ENCODE assay signal across 13 cellular contexts in the genomic region with DNA sequence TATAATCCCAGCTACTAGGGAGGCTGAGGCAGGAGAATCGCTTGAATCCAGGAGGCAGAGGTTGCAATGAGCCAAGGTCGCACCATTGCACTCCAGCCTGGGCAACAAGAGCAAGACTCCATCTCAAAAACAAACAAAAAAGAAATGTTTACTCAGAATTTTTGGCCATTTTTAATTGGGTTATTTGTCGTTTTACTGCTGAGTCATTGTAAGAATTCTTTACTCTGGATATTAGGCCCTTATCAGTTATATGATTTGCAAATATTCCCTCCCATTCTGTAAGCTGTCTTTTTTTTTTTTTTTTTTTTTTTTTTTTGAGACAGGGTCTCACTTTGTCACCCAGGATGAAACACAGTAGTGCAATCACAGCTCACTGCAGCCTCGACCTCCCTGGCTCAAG. TPM values are rescaled to one million over a fixed set of nuclear protein-coding genes. Genes with fewer than 3 reads are reported as not detected.
A peak's percentile ranks its signal among the peaks of the same experiment; 100 is the strongest.
DNase-seq lines count a peak whose midpoint lies in the region; ATAC-seq, FAIRE-seq and TF ChIP-seq lines count a peak whose summit lies in the region.
"Not testable (repeated sequence)": the region's sequence is repeated elsewhere in the genome, so short reads cannot be mapped to it uniquely, and the experiment has no call there.
"Had no signal": no experiment of that assay in that cellular context is flagged by ENCODE, and none has a peak within 500 bp of the region (broad histone marks: within the 10 kb centered on the region; RNA-seq: fewer than 3 reads in every experiment).

No MANE protein-coding gene starts in this region.

- not testable (repeated sequence) for H3K9me1 ChIP-seq in K562 (ENCODE audit: control insufficient read depth, insufficient read depth, low read length)

- not testable (repeated sequence) for H3K79me2 ChIP-seq in K562 (ENCODE audit: control insufficient read depth, insufficient read depth, low read length); HepG2 (ENCODE audit: insufficient read depth, low read length)

- not testable (repeated sequence) for H3K4me3 ChIP-seq in A549; K562; HepG2 (replicated peaks in 1 of 3; ENCODE audit: insufficient read depth in 1 of 3, low read depth in 2 of 3, low read length in 3 of 3)

- BruUV-seq in K562 (replicated peaks; lab: Mats Ljungman, UMichigan); HepG2 (replicated peaks; lab: Mats Ljungman, UMichigan): not testable (repeated sequence)

- peak overlapping the region; percentile 26 for H3K27ac Mint-ChIP-seq in activated T-cell treated with anti-CD3 and anti-CD28 coated beads, Interleukin-2, amount 50 U/mL, for 24 hours

- 68% methylated on average over 4 of the region's 4 CpGs for WGBS in A549 (ENCODE audit: missing lambda C conversion rate)
- WGBS in K562 (ENCODE audit: insufficient coverage, low coverage, missing lambda C conversion rate): 78% methylated on average over 4 of the region's 4 CpGs
- WGBS in HepG2 (ENCODE audit: low lambda C conversion rate): 87% methylated on average over 4 of the region's 4 CpGs

- H3K4me1 ChIP-seq in A549; K562 (replicated peaks in 1 of 2; ENCODE audit: control insufficient read depth in 2 of 2, insufficient read depth in 2 of 2, low read length in 2 of 2); HepG2 (ENCODE audit: insufficient read depth, low read length): not testable (repeated sequence)

- not testable (repeated sequence) for H4K20me1 ChIP-seq in K562 (replicated peaks; ENCODE audit: control insufficient read depth, insufficient read depth, low read length); HepG2 (ENCODE audit: insufficient read depth, low read length)

- H3K36me3 ChIP-seq in K562 (ENCODE audit: control insufficient read depth, insufficient read depth, low read length) (peaks cover 31% of the 10 kb centered on the region), HepG2 (replicated peaks in 1 of 2; ENCODE audit: control insufficient read depth in 1 of 2, insufficient read depth in 2 of 2, low read length in 2 of 2) (peaks cover 0 to 20% of the 10 kb centered on the region in 2 experiments; a peak in 3 of 5 replicates)

- H3K9me3 ChIP-seq in A549: peaks cover 15% of the 10 kb centered on the region
- not testable (repeated sequence) for H3K9me3 ChIP-seq in K562 (replicated peaks; ENCODE audit: control insufficient read depth, insufficient read depth, low read depth, low read length); HepG2 (ENCODE audit: low read length)

- DNase-seq in A549 (ENCODE audit: low read depth in 1 of 2, low spot score in 1 of 2); activated T-cell treated with anti-CD3 and anti-CD28 coated beads, Interleukin-2, amount 50 U/mL, for 24 hours; K562 (ENCODE audit: extremely low read depth in 1 of 4, low spot score in 3 of 4); HepG2 (ENCODE audit: low spot score): not testable (repeated sequence)

- in situ Hi-C loops in K562 (cut with MboI); HepG2 (cut with HindIII; ENCODE audit: extremely low pct_ligation_motif_present, low pct_unique_long_range_greater_than_20kb): not testable (repeated sequence)

- H3K9me3 Mint-ChIP-seq in activated T-cell treated with anti-CD3 and anti-CD28 coated beads, Interleukin-2, amount 50 U/mL, for 24 hours: not testable (repeated sequence)

- CTCF ChIA-PET in A549 (lab: Yijun Ruan, JAX): interaction anchor here (2.8 kb wide), 1 partner anchor 67 kb away, joined by 9 read pairs; no protein-coding TSS in a partner anchor
- CTCF ChIA-PET in K562 (lab: Yijun Ruan, JAX; ENCODE audit: low intra/inter-chr PET ratio); HepG2 (lab: Yijun Ruan, JAX; ENCODE audit: low intra/inter-chr PET ratio, low total read pairs): not testable (repeated sequence)

- H3K27me3 ChIP-seq in K562 (ENCODE audit: control insufficient read depth in 2 of 2, insufficient read depth in 2 of 2, low read length in 2 of 2); HepG2 (ENCODE audit: control insufficient read depth in 1 of 2, insufficient read depth in 2 of 2, low read length in 2 of 2): not testable (repeated sequence)

- not testable (repeated sequence) for TF ChIP-seq CTCF in A549 (IDR thresholded peaks at IDR 0.05); K562 (IDR thresholded peaks at IDR 0.05 in 2 of 3, conservative IDR thresholded peaks at IDR 0.05 in 1 of 3; ENCODE audit: insufficient read depth in 2 of 3, low read depth in 1 of 3, low read length in 3 of 3); HepG2 (CRISPR knock-in tag; IDR thresholded peaks at IDR 0.05)

- TF ChIP-seq RAD21 in A549 (conservative IDR thresholded peaks at IDR 0.05 in 1 of 2, IDR thresholded peaks at IDR 0.05 in 1 of 2); K562 (CRISPR knock-in tag; conservative IDR thresholded peaks at IDR 0.05 in 1 of 2, IDR thresholded peaks at IDR 0.05 in 1 of 2); HepG2 (CRISPR knock-in tag; IDR thresholded peaks at IDR 0.05): not testable (repeated sequence)

- not testable (repeated sequence) for ATAC-seq in A549, K562, HepG2

- H3K9ac ChIP-seq in K562 (ENCODE audit: insufficient read depth in 1 of 2, low read depth in 2 of 2, low read length in 2 of 2); HepG2 (ENCODE audit: insufficient read depth, low read depth, low read length): not testable (repeated sequence)

- H3K27me3 Mint-ChIP-seq in activated T-cell treated with anti-CD3 and anti-CD28 coated beads, Interleukin-2, amount 50 U/mL, for 24 hours: not testable (repeated sequence)

- TF ChIP-seq EP300 in A549 (IDR thresholded peaks at IDR 0.05); K562 (IDR thresholded peaks at IDR 0.05; ENCODE audit: low read length); HepG2 (IDR thresholded peaks at IDR 0.05; ENCODE audit: low read depth in 2 of 2, low read length in 2 of 2); HepG2 (CRISPR knock-in tag; IDR thresholded peaks at IDR 0.05; ENCODE audit: borderline replicate concordance): not testable (repeated sequence)

- H2AFZ ChIP-seq in K562 (ENCODE audit: low read depth, low read length); HepG2 (ENCODE audit: low read length): not testable (repeated sequence)

- POLR2A ChIA-PET in A549 (lab: Yijun Ruan, JAX): not testable (repeated sequence)
- POLR2A ChIA-PET in K562 (lab: Yijun Ruan, JAX): interaction anchor here (2.2 kb wide), 1 partner anchor 16 kb away, joined by 8 read pairs; no protein-coding TSS in a partner anchor
- POLR2A ChIA-PET in HepG2 (lab: Yijun Ruan, JAX): interaction anchor here (1.0 kb wide), 1 partner anchor 10 kb away, joined by 4 read pairs; no protein-coding TSS in a partner anchor

- H3K4me3 Mint-ChIP-seq in activated T-cell treated with anti-CD3 and anti-CD28 coated beads, Interleukin-2, amount 50 U/mL, for 24 hours: not testable (repeated sequence)

- not testable (repeated sequence) for TF ChIP-seq POLR2A in A549 (IDR thresholded peaks at IDR 0.05; ENCODE audit: low read length); K562 (conservative IDR thresholded peaks at IDR 0.05); HepG2 (IDR thresholded peaks at IDR 0.05; ENCODE audit: insufficient read depth in 1 of 2, low read depth in 2 of 2, low read length in 2 of 2)

- intact Hi-C loops in K562 (cut with micrococcal nuclease); HepG2 (cut with micrococcal nuclease; ENCODE audit: unreplicated experiment): not testable (repeated sequence)

- peaks cover 65% of the 10 kb centered on the region for H3K36me3 Mint-ChIP-seq in activated T-cell treated with anti-CD3 and anti-CD28 coated beads, Interleukin-2, amount 50 U/mL, for 24 hours (ENCODE audit: low read depth)

- H3K4me2 ChIP-seq in A549; K562 (ENCODE audit: insufficient read depth, low read length); HepG2 (ENCODE audit: low read depth, low read length): not testable (repeated sequence)

- not testable (repeated sequence) for H3K27ac ChIP-seq in A549; K562 (ENCODE audit: extremely low read depth, low read depth, low read length); HepG2 (ENCODE audit: extremely low read length, insufficient read depth, low read length)

- FAIRE-seq in A549 (lab: Jason Lieb, UNC); K562 (lab: Jason Lieb, UNC); HepG2 (lab: Jason Lieb, UNC): not testable (repeated sequence)

- not testable (repeated sequence) for H3K4me1 Mint-ChIP-seq in activated T-cell treated with anti-CD3 and anti-CD28 coated beads, Interleukin-2, amount 50 U/mL, for 24 hours (ENCODE audit: low read depth)

RNA-seq across cellular contexts. Expression of a gene that starts 18.2 kb away (rescaled TPM):
- polyA plus RNA-seq in A549 (2011; rRNA removed): 23.4 and 25.2 TPM in 2 replicates
- 13.2 and 14.6 TPM in 2 replicates for polyA plus RNA-seq in A549 (2012; cell fraction: cytosol; rRNA removed)
- 6.8 and 8.6 TPM in 2 replicates for polyA plus RNA-seq in A549 (2012; cell fraction: nucleus; rRNA removed)
- 19.2 to 21.4 TPM (median 20.8 TPM) in 3 replicates for polyA plus RNA-seq in A549 (2017; fragmentation: RNase III; extraction: RNeasy Plus Mini Kit Qiagen cat#74134 plus additional on column Dnase treatment)
- 8.7 and 10.4 TPM in 2 replicates for polyA minus RNA-seq in A549 (2011; rRNA and poly(A)+ RNA removed)
- total RNA-seq in K562 (2011; cell fraction: chromatin; rRNA removed; ENCODE audit: low replicate concordance): 10.2 and 20.8 TPM in 2 replicates
- total RNA-seq in K562 (2011; cell fraction: nucleolus; rRNA removed): 4.7 and 7.4 TPM in 2 replicates
- 5.7 and 13.3 TPM in 2 replicates for total RNA-seq in K562 (2011; cell fraction: nucleoplasm; rRNA removed)
- 18.6 and 31.1 TPM in 2 replicates for total RNA-seq in K562 (2014; rRNA removed)
- 18.2 and 19.6 TPM in 2 replicates for total RNA-seq in K562 (2014; rRNA removed; fragmentation: Illumina TruSeq; extraction: Trizol)
- total RNA-seq in K562 (2015; rRNA removed; fragmentation: Illumina TruSeq; extraction: Trizol): 13.7 and 14.1 TPM in 2 replicates
- total RNA-seq in K562 (2021): 17.3 and 17.6 TPM in 2 replicates
- 16.4 and 16.7 TPM in 2 replicates for polyA plus RNA-seq in K562 (2011; rRNA removed)
- 7.9 and 10.5 TPM in 2 replicates for polyA plus RNA-seq in K562 (2011; cell fraction: cytosol; rRNA removed)
- polyA plus RNA-seq in K562 (2011; cell fraction: nucleus; rRNA removed): 7.4 and 8.6 TPM in 2 replicates
- 8.5 and 10.3 TPM in 2 replicates for polyA plus RNA-seq in K562 (2012)
- 14.8 and 16.2 TPM in 2 replicates for polyA plus RNA-seq in K562 (2014; fragmentation: Illumina TruSeq; extraction: Trizol)
- 1 to 10 TPM; 1.4 to 2.2 TPM for polyA plus RNA-seq in K562 (2014; fragmentation: Nextera tagmentation; extraction: Ambion mirVana)
- 14.0 and 15.9 TPM in 2 replicates for polyA plus RNA-seq in K562 (2014; rRNA removed)
- polyA minus RNA-seq in K562 (2011; rRNA and poly(A)+ RNA removed): 10.1 and 16.2 TPM in 2 replicates
- 7.3 and 8.2 TPM in 2 replicates for polyA minus RNA-seq in K562 (2011; cell fraction: cytosol; rRNA and poly(A)+ RNA removed)
- 7.0 and 7.3 TPM in 2 replicates for polyA minus RNA-seq in K562 (2011; cell fraction: nucleus; rRNA and poly(A)+ RNA removed)
- 23.2 and 27.9 TPM in 2 replicates for total RNA-seq in HepG2 (2016; rRNA removed; fragmentation: Illumina TruSeq; extraction: Trizol)
- 10.4 and 12.6 TPM in 2 replicates for total RNA-seq in HepG2 (2016; cell fraction: cytosol; rRNA removed; fragmentation: Illumina TruSeq; extraction: Trizol; ENCODE audit: low read depth)
- total RNA-seq in HepG2 (2016; cell fraction: insoluble cytoplasmic fraction; rRNA removed; fragmentation: Illumina TruSeq; extraction: Trizol): 22.7 and 29.9 TPM in 2 replicates
- total RNA-seq in HepG2 (2016; cell fraction: membrane; rRNA removed; fragmentation: Illumina TruSeq; extraction: Trizol): 18.1 and 19.5 TPM in 2 replicates
- total RNA-seq in HepG2 (2016; cell fraction: nucleus; rRNA removed; fragmentation: Illumina TruSeq; extraction: Trizol): 13.3 and 17.4 TPM in 2 replicates
- 8.9 and 9.9 TPM in 2 replicates for polyA plus RNA-seq in HepG2 (2011; rRNA removed)
- polyA plus RNA-seq in HepG2 (2011; cell fraction: cytosol; rRNA removed): 7.3 and 11.2 TPM in 2 replicates
- 4.0 and 5.2 TPM in 2 replicates for polyA plus RNA-seq in HepG2 (2011; cell fraction: nucleus; rRNA removed)
- 6.6 and 14.4 TPM in 2 replicates for polyA plus RNA-seq in HepG2 (2012)
- 7.3 and 9.3 TPM in 2 replicates for polyA plus RNA-seq in HepG2 (2016; cell fraction: cytosol; fragmentation: Illumina TruSeq; extraction: Trizol; ENCODE audit: low read depth)
- polyA plus RNA-seq in HepG2 (2016; cell fraction: insoluble cytoplasmic fraction; fragmentation: Illumina TruSeq; extraction: Trizol; ENCODE audit: low read depth): 22.1 and 23.9 TPM in 2 replicates
- polyA plus RNA-seq in HepG2 (2016; cell fraction: membrane; fragmentation: Illumina TruSeq; extraction: Trizol; ENCODE audit: low read depth): 13.3 and 13.6 TPM in 2 replicates
- 17.3 and 20.2 TPM in 2 replicates for polyA plus RNA-seq in HepG2 (2016; cell fraction: nucleus; fragmentation: Illumina TruSeq; extraction: Trizol; ENCODE audit: insufficient read depth, low read depth)
- polyA minus RNA-seq in HepG2 (2011; rRNA and poly(A)+ RNA removed; ENCODE audit: low replicate concordance): 3.2 and 7.6 TPM in 2 replicates
- polyA minus RNA-seq in HepG2 (2011; cell fraction: cytosol; rRNA and poly(A)+ RNA removed): 6.6 and 9.0 TPM in 2 replicates
- polyA minus RNA-seq in HepG2 (2011; cell fraction: nucleus; rRNA and poly(A)+ RNA removed): 10.2 and 16.7 TPM in 2 replicates

RNA-seq across cellular contexts. Expression of a gene that starts 21.5 kb away (rescaled TPM):
- polyA plus RNA-seq in A549 (2011; rRNA removed) (146 and 155 TPM in 2 replicates), A549 (2017; fragmentation: RNase III; extraction: RNeasy Plus Mini Kit Qiagen cat#74134 plus additional on column Dnase treatment) (111 to 117 TPM (median 113 TPM) in 3 replicates), K562 (2011; rRNA removed) (49.2 and 65.1 TPM in 2 replicates), K562 (2014; fragmentation: Illumina TruSeq; extraction: Trizol) (78.7 and 98.8 TPM in 2 replicates), K562 (2014; fragmentation: Nextera tagmentation; extraction: Ambion mirVana) (10 to 100 TPM; 22.8 to 23.6 TPM), K562 (2014; rRNA removed) (65.7 and 69.0 TPM in 2 replicates), HepG2 (2011; rRNA removed) (29.1 and 36.7 TPM in 2 replicates)
- 84.5 and 89.8 TPM in 2 replicates for polyA plus RNA-seq in A549 (2012; cell fraction: cytosol; rRNA removed)
- 39.9 and 74.5 TPM in 2 replicates for polyA plus RNA-seq in A549 (2012; cell fraction: nucleus; rRNA removed)
- polyA minus RNA-seq in A549 (2011; rRNA and poly(A)+ RNA removed): 72.7 and 74.9 TPM in 2 replicates
- total RNA-seq in K562 (2011; cell fraction: chromatin; rRNA removed; ENCODE audit: low replicate concordance): 42.0 and 42.1 TPM in 2 replicates
- 28.0 and 36.9 TPM in 2 replicates for total RNA-seq in K562 (2011; cell fraction: nucleolus; rRNA removed)
- total RNA-seq in K562 (2011; cell fraction: nucleoplasm; rRNA removed): 55.7 and 78.3 TPM in 2 replicates
- total RNA-seq in K562 (2014; rRNA removed) (46.1 and 50.0 TPM in 2 replicates), K562 (2014; rRNA removed; fragmentation: Illumina TruSeq; extraction: Trizol) (71.2 and 73.9 TPM in 2 replicates), K562 (2015; rRNA removed; fragmentation: Illumina TruSeq; extraction: Trizol) (56.8 and 59.8 TPM in 2 replicates), K562 (2021) (72.0 and 79.1 TPM in 2 replicates), HepG2 (2016; rRNA removed; fragmentation: Illumina TruSeq; extraction: Trizol) (42.4 and 53.0 TPM in 2 replicates)
- polyA plus RNA-seq in K562 (2011; cell fraction: cytosol; rRNA removed): 52.2 and 59.7 TPM in 2 replicates
- polyA plus RNA-seq in K562 (2011; cell fraction: nucleus; rRNA removed): 24.0 and 24.4 TPM in 2 replicates
- polyA plus RNA-seq in K562 (2012): 54.8 and 61.6 TPM in 2 replicates
- polyA minus RNA-seq in K562 (2011; rRNA and poly(A)+ RNA removed): 40.4 and 43.8 TPM in 2 replicates
- 23.4 and 27.0 TPM in 2 replicates for polyA minus RNA-seq in K562 (2011; cell fraction: cytosol; rRNA and poly(A)+ RNA removed)
- 13.5 and 20.1 TPM in 2 replicates for polyA minus RNA-seq in K562 (2011; cell fraction: nucleus; rRNA and poly(A)+ RNA removed)
- total RNA-seq in HepG2 (2016; cell fraction: cytosol; rRNA removed; fragmentation: Illumina TruSeq; extraction: Trizol; ENCODE audit: low read depth): 56.6 and 57.5 TPM in 2 replicates
- 43.5 and 50.8 TPM in 2 replicates for total RNA-seq in HepG2 (2016; cell fraction: insoluble cytoplasmic fraction; rRNA removed; fragmentation: Illumina TruSeq; extraction: Trizol)
- total RNA-seq in HepG2 (2016; cell fraction: membrane; rRNA removed; fragmentation: Illumina TruSeq; extraction: Trizol): 111 and 115 TPM in 2 replicates
- 31.3 and 35.8 TPM in 2 replicates for total RNA-seq in HepG2 (2016; cell fraction: nucleus; rRNA removed; fragmentation: Illumina TruSeq; extraction: Trizol)
- 41.8 and 47.6 TPM in 2 replicates for polyA plus RNA-seq in HepG2 (2011; cell fraction: cytosol; rRNA removed)
- 13.3 and 18.4 TPM in 2 replicates for polyA plus RNA-seq in HepG2 (2011; cell fraction: nucleus; rRNA removed)
- polyA plus RNA-seq in HepG2 (2012): 33.1 and 45.9 TPM in 2 replicates
- polyA plus RNA-seq in HepG2 (2016; cell fraction: cytosol; fragmentation: Illumina TruSeq; extraction: Trizol; ENCODE audit: low read depth): 99.2 and 108 TPM in 2 replicates
- polyA plus RNA-seq in HepG2 (2016; cell fraction: insoluble cytoplasmic fraction; fragmentation: Illumina TruSeq; extraction: Trizol; ENCODE audit: low read depth): 81.6 and 86.6 TPM in 2 replicates
- polyA plus RNA-seq in HepG2 (2016; cell fraction: membrane; fragmentation: Illumina TruSeq; extraction: Trizol; ENCODE audit: low read depth): 164 and 173 TPM in 2 replicates
- 60.9 and 72.5 TPM in 2 replicates for polyA plus RNA-seq in HepG2 (2016; cell fraction: nucleus; fragmentation: Illumina TruSeq; extraction: Trizol; ENCODE audit: insufficient read depth, low read depth)
- polyA minus RNA-seq in HepG2 (2011; rRNA and poly(A)+ RNA removed; ENCODE audit: low replicate concordance): 29.3 and 66.6 TPM in 2 replicates
- polyA minus RNA-seq in HepG2 (2011; cell fraction: cytosol; rRNA and poly(A)+ RNA removed): 21.4 and 25.0 TPM in 2 replicates
- 20.6 and 27.8 TPM in 2 replicates for polyA minus RNA-seq in HepG2 (2011; cell fraction: nucleus; rRNA and poly(A)+ RNA removed)

RNA-seq across cellular contexts. Expression of a gene that starts 34.0 kb away (rescaled TPM):
- polyA plus RNA-seq in A549 (2011; rRNA removed): 16.1 and 17.9 TPM in 2 replicates
- polyA plus RNA-seq in A549 (2012; cell fraction: cytosol; rRNA removed): 4.2 and 4.9 TPM in 2 replicates
- 1.7 and 2.4 TPM in 2 replicates for polyA plus RNA-seq in A549 (2012; cell fraction: nucleus; rRNA removed)
- polyA plus RNA-seq in A549 (2017; fragmentation: RNase III; extraction: RNeasy Plus Mini Kit Qiagen cat#74134 plus additional on column Dnase treatment): 8.6 to 12.2 TPM (median 8.6 TPM) in 3 replicates
- polyA minus RNA-seq in A549 (2011; rRNA and poly(A)+ RNA removed): 2.9 and 3.1 TPM in 2 replicates
- not detected in 2 replicates for total RNA-seq in K562 (2011; cell fraction: chromatin; rRNA removed; ENCODE audit: low replicate concordance)
- total RNA-seq in K562 (2011; cell fraction: nucleolus; rRNA removed): not detected in 2 replicates
- not detected in 2 replicates for total RNA-seq in K562 (2011; cell fraction: nucleoplasm; rRNA removed)
- total RNA-seq in K562 (2014; rRNA removed): not detected in 2 replicates
- not detected in 2 replicates for total RNA-seq in K562 (2014; rRNA removed; fragmentation: Illumina TruSeq; extraction: Trizol)
- total RNA-seq in K562 (2015; rRNA removed; fragmentation: Illumina TruSeq; extraction: Trizol): not detected in 2 replicates
- not detected in 2 replicates for total RNA-seq in K562 (2021)
- polyA plus RNA-seq in K562 (2011; rRNA removed): not detected in 2 replicates
- polyA plus RNA-seq in K562 (2011; cell fraction: cytosol; rRNA removed): not detected in 2 replicates
- not detected in 2 replicates for polyA plus RNA-seq in K562 (2011; cell fraction: nucleus; rRNA removed)
- not detected in 2 replicates for polyA plus RNA-seq in K562 (2012)
- polyA plus RNA-seq in K562 (2014; fragmentation: Illumina TruSeq; extraction: Trizol): not detected in 2 replicates
- not detected for polyA plus RNA-seq in K562 (2014; fragmentation: Nextera tagmentation; extraction: Ambion mirVana)
- not detected in 2 replicates for polyA plus RNA-seq in K562 (2014; rRNA removed)
- not detected in 2 replicates for polyA minus RNA-seq in K562 (2011; rRNA and poly(A)+ RNA removed)
- polyA minus RNA-seq in K562 (2011; cell fraction: cytosol; rRNA and poly(A)+ RNA removed): not detected in 2 replicates
- polyA minus RNA-seq in K562 (2011; cell fraction: nucleus; rRNA and poly(A)+ RNA removed): not detected in 2 replicates
- 14.4 and 17.1 TPM in 2 replicates for total RNA-seq in HepG2 (2016; rRNA removed; fragmentation: Illumina TruSeq; extraction: Trizol)
- total RNA-seq in HepG2 (2016; cell fraction: cytosol; rRNA removed; fragmentation: Illumina TruSeq; extraction: Trizol; ENCODE audit: low read depth): 5.3 and 6.1 TPM in 2 replicates
- 13.5 and 17.5 TPM in 2 replicates for total RNA-seq in HepG2 (2016; cell fraction: insoluble cytoplasmic fraction; rRNA removed; fragmentation: Illumina TruSeq; extraction: Trizol)
- 7.0 and 7.8 TPM in 2 replicates for total RNA-seq in HepG2 (2016; cell fraction: membrane; rRNA removed; fragmentation: Illumina TruSeq; extraction: Trizol)
- 8.3 and 9.5 TPM in 2 replicates for total RNA-seq in HepG2 (2016; cell fraction: nucleus; rRNA removed; fragmentation: Illumina TruSeq; extraction: Trizol)
- polyA plus RNA-seq in HepG2 (2011; rRNA removed): 12.0 and 14.9 TPM in 2 replicates
- polyA plus RNA-seq in HepG2 (2011; cell fraction: cytosol; rRNA removed): 13.2 and 15.4 TPM in 2 replicates
- 3.4 and 3.5 TPM in 2 replicates for polyA plus RNA-seq in HepG2 (2011; cell fraction: nucleus; rRNA removed)
- polyA plus RNA-seq in HepG2 (2012): 4.6 and 5.6 TPM in 2 replicates
- 5.3 and 7.1 TPM in 2 replicates for polyA plus RNA-seq in HepG2 (2016; cell fraction: cytosol; fragmentation: Illumina TruSeq; extraction: Trizol; ENCODE audit: low read depth)
- polyA plus RNA-seq in HepG2 (2016; cell fraction: insoluble cytoplasmic fraction; fragmentation: Illumina TruSeq; extraction: Trizol; ENCODE audit: low read depth): 13.1 and 13.8 TPM in 2 replicates
- polyA plus RNA-seq in HepG2 (2016; cell fraction: membrane; fragmentation: Illumina TruSeq; extraction: Trizol; ENCODE audit: low read depth): 5.5 and 6.5 TPM in 2 replicates
- polyA plus RNA-seq in HepG2 (2016; cell fraction: nucleus; fragmentation: Illumina TruSeq; extraction: Trizol; ENCODE audit: insufficient read depth, low read depth): 15.7 and 19.3 TPM in 2 replicates
- 5.1 TPM in 1 of 2 replicates, not detected in the other for polyA minus RNA-seq in HepG2 (2011; rRNA and poly(A)+ RNA removed; ENCODE audit: low replicate concordance)
- 3.9 TPM in 2 replicates for polyA minus RNA-seq in HepG2 (2011; cell fraction: cytosol; rRNA and poly(A)+ RNA removed)
- 2.7 and 2.9 TPM in 2 replicates for polyA minus RNA-seq in HepG2 (2011; cell fraction: nucleus; rRNA and poly(A)+ RNA removed)
- total RNA-seq: A172; A673; CD4-positive, alpha-beta memory T cell; CD4-positive, CD25-positive, alpha-beta regulatory T cell; CD8-positive, alpha-beta memory T cell; Daoy; G401 had no signal
- polyA plus RNA-seq: CD14-positive monocyte; CD4-positive, alpha-beta memory T cell; CD4-positive, CD25-positive, alpha-beta regulatory T cell; CD8-positive, alpha-beta memory T cell had no signal

RNA-seq across cellular contexts. Expression of a gene that starts 56.6 kb away (rescaled TPM):
- polyA plus RNA-seq in A549 (2011; rRNA removed) (0.08 and 0.28 TPM in 2 replicates), A549 (2017; fragmentation: RNase III; extraction: RNeasy Plus Mini Kit Qiagen cat#74134 plus additional on column Dnase treatment) (0.12 to 0.34 TPM (median 0.18 TPM) in 3 replicates), K562 (2011; rRNA removed) (not detected in 2 replicates), K562 (2014; fragmentation: Illumina TruSeq; extraction: Trizol) (not detected in 2 replicates), K562 (2014; fragmentation: Nextera tagmentation; extraction: Ambion mirVana) (not detected), K562 (2014; rRNA removed) (not detected in 2 replicates), HepG2 (2011; rRNA removed) (0.10 and 0.16 TPM in 2 replicates)
- polyA plus RNA-seq in A549 (2012; cell fraction: cytosol; rRNA removed): 0.11 and 0.21 TPM in 2 replicates
- polyA plus RNA-seq in A549 (2012; cell fraction: nucleus; rRNA removed): 0.16 and 0.17 TPM in 2 replicates
- polyA minus RNA-seq in A549 (2011; rRNA and poly(A)+ RNA removed): 0.19 and 0.29 TPM in 2 replicates
- total RNA-seq in K562 (2011; cell fraction: chromatin; rRNA removed; ENCODE audit: low replicate concordance): not detected in 2 replicates
- not detected in 2 replicates for total RNA-seq in K562 (2011; cell fraction: nucleolus; rRNA removed)
- not detected in 2 replicates for total RNA-seq in K562 (2011; cell fraction: nucleoplasm; rRNA removed)
- total RNA-seq in K562 (2014; rRNA removed) (not detected in 2 replicates), K562 (2014; rRNA removed; fragmentation: Illumina TruSeq; extraction: Trizol) (not detected in 2 replicates), K562 (2015; rRNA removed; fragmentation: Illumina TruSeq; extraction: Trizol) (not detected in 2 replicates), K562 (2021) (not detected in 2 replicates), HepG2 (2016; rRNA removed; fragmentation: Illumina TruSeq; extraction: Trizol) (0.39 and 0.55 TPM in 2 replicates)
- polyA plus RNA-seq in K562 (2011; cell fraction: cytosol; rRNA removed): not detected in 2 replicates
- polyA plus RNA-seq in K562 (2011; cell fraction: nucleus; rRNA removed): 0.06 TPM in 1 of 2 replicates, not detected in the other
- not detected in 2 replicates for polyA plus RNA-seq in K562 (2012)
- 0.06 TPM in 1 of 2 replicates, not detected in the other for polyA minus RNA-seq in K562 (2011; rRNA and poly(A)+ RNA removed)
- polyA minus RNA-seq in K562 (2011; cell fraction: cytosol; rRNA and poly(A)+ RNA removed): not detected in 2 replicates
- not detected in 2 replicates for polyA minus RNA-seq in K562 (2011; cell fraction: nucleus; rRNA and poly(A)+ RNA removed)
- 0.20 and 0.26 TPM in 2 replicates for total RNA-seq in HepG2 (2016; cell fraction: cytosol; rRNA removed; fragmentation: Illumina TruSeq; extraction: Trizol; ENCODE audit: low read depth)
- total RNA-seq in HepG2 (2016; cell fraction: insoluble cytoplasmic fraction; rRNA removed; fragmentation: Illumina TruSeq; extraction: Trizol): 0.34 and 0.45 TPM in 2 replicates
- 0.37 and 0.45 TPM in 2 replicates for total RNA-seq in HepG2 (2016; cell fraction: membrane; rRNA removed; fragmentation: Illumina TruSeq; extraction: Trizol)
- 0.66 and 0.68 TPM in 2 replicates for total RNA-seq in HepG2 (2016; cell fraction: nucleus; rRNA removed; fragmentation: Illumina TruSeq; extraction: Trizol)
- polyA plus RNA-seq in HepG2 (2011; cell fraction: cytosol; rRNA removed): 0.13 TPM in 2 replicates
- 0.26 and 0.32 TPM in 2 replicates for polyA plus RNA-seq in HepG2 (2011; cell fraction: nucleus; rRNA removed)
- 0.07 TPM in 1 of 2 replicates, not detected in the other for polyA plus RNA-seq in HepG2 (2012)
- 0.08 and 0.10 TPM in 2 replicates for polyA plus RNA-seq in HepG2 (2016; cell fraction: cytosol; fragmentation: Illumina TruSeq; extraction: Trizol; ENCODE audit: low read depth)
- 0.35 TPM in 2 replicates for polyA plus RNA-seq in HepG2 (2016; cell fraction: insoluble cytoplasmic fraction; fragmentation: Illumina TruSeq; extraction: Trizol; ENCODE audit: low read depth)
- 0.27 and 0.41 TPM in 2 replicates for polyA plus RNA-seq in HepG2 (2016; cell fraction: membrane; fragmentation: Illumina TruSeq; extraction: Trizol; ENCODE audit: low read depth)
- polyA plus RNA-seq in HepG2 (2016; cell fraction: nucleus; fragmentation: Illumina TruSeq; extraction: Trizol; ENCODE audit: insufficient read depth, low read depth): 1.1 and 1.4 TPM in 2 replicates
- polyA minus RNA-seq in HepG2 (2011; rRNA and poly(A)+ RNA removed; ENCODE audit: low replicate concordance): 0.78 TPM in 1 of 2 replicates, not detected in the other
- not detected in 2 replicates for polyA minus RNA-seq in HepG2 (2011; cell fraction: cytosol; rRNA and poly(A)+ RNA removed)
- polyA minus RNA-seq in HepG2 (2011; cell fraction: nucleus; rRNA and poly(A)+ RNA removed): 0.25 and 0.52 TPM in 2 replicates
- total RNA-seq: A172; CD4-positive, alpha-beta memory T cell; CD4-positive, CD25-positive, alpha-beta regulatory T cell; CD8-positive, alpha-beta memory T cell; G401 had no signal
- polyA plus RNA-seq: CD14-positive monocyte; CD4-positive, alpha-beta memory T cell; CD4-positive, CD25-positive, alpha-beta regulatory T cell; CD8-positive, alpha-beta memory T cell; GM12878 had no signal
